ENCODE assay signal across 29 cellular contexts in genomic region chr18:48219429-48220145, GRCh38.
DNase-seq lines count a peak whose midpoint lies in the region; ATAC-seq and TF ChIP-seq lines count a peak whose summit lies in the region.
"Had no signal": no experiment of that assay in that cellular context is flagged by ENCODE, and none has a peak within 500 bp of the region (broad histone marks: within the 10 kb centered on the region; RNA-seq: fewer than 3 reads in every experiment).

No MANE protein-coding gene starts in this region.

- H3K4me1 ChIP-seq in BE2C (peaks cover 6% of the 10 kb centered on the region), GM23338 (ENCODE audit: insufficient read depth) (no peaks in the 10 kb centered on the region)
- H3K4me1 ChIP-seq: ascending aorta, pancreas had no signal

- no peaks in the 10 kb centered on the region for H3K27me3 ChIP-seq in BE2C
- H3K27me3 ChIP-seq in GM23338 (ENCODE audit: insufficient read depth), result no peaks in the 10 kb centered on the region
- H3K27me3 ChIP-seq: ascending aorta, BLaER1, cardiac muscle cell, heart left ventricle, pancreas, suprapubic skin had no signal

- H3K27ac Mint-ChIP-seq in GM23338, result no peak overlapping the region
- H3K27ac Mint-ChIP-seq in brain, result peak overlapping the region in 4 of 5 experiments; percentile 27 to 82 (median 46)
- H3K27ac Mint-ChIP-seq: activated naive CD8-positive, alpha-beta T cell treated with anti-CD3 and anti-CD28 coated beads, Interleukin-2, amount 10 ng/mL, durations not matched to agents 7 days and 5 days; natural killer cell treated with Interleukin-12 subunit alpha and Interleukin-12 subunit beta and Interleukin-15 and Interleukin-18, amount 100 ng/mL, for 72 hours; T-cell had no signal

- H3K4me3 ChIP-seq in BE2C (ENCODE audit: low read depth, low read length), result no peak overlapping the region
- no peak overlapping the region for H3K4me3 ChIP-seq in GM23338
- H3K4me3 ChIP-seq: ascending aorta, BLaER1, cardiac muscle cell, heart left ventricle, pancreas, suprapubic skin had no signal

- H3K36me3 Mint-ChIP-seq in GM23338 (ENCODE audit: low read depth) (no peaks in the 10 kb centered on the region), brain (no peaks in the 10 kb centered on the region)
- H3K36me3 Mint-ChIP-seq: activated naive CD8-positive, alpha-beta T cell treated with anti-CD3 and anti-CD28 coated beads, Interleukin-2, amount 10 ng/mL, durations not matched to agents 7 days and 5 days; natural killer cell treated with Interleukin-12 subunit alpha and Interleukin-12 subunit beta and Interleukin-15 and Interleukin-18, amount 100 ng/mL, for 72 hours; T-cell had no signal

- TF ChIP-seq CTCF in BE2C (IDR thresholded peaks at IDR 0.05; ENCODE audit: low read depth, low read length), result no peak
- peak; percentile 9 to 37; a peak in 2 of 4 replicates for TF ChIP-seq CTCF in GM23338 (conservative IDR thresholded peaks at IDR 0.05; ENCODE audit: low read depth in 2 of 2)
- TF ChIP-seq CTCF in brain (conservative IDR thresholded peaks at IDR 0.05), result no peak

- H3K27me3 Mint-ChIP-seq in GM23338 (ENCODE audit: insufficient read depth, low read depth, poor library complexity), result peaks cover 5% of the 10 kb centered on the region
- peaks cover 7% of the 10 kb centered on the region for H3K27me3 Mint-ChIP-seq in brain

- no peaks in the 10 kb centered on the region for H4K20me1 ChIP-seq in GM23338 (replicated peaks; ENCODE audit: insufficient read depth)
- H4K20me1 ChIP-seq: BLaER1 had no signal

- no peaks in the 10 kb centered on the region for H3F3A ChIP-seq in GM23338 (replicated peaks; ENCODE audit: low read depth)

- no peaks in the 10 kb centered on the region for H3K9me3 Mint-ChIP-seq in GM23338
- no peaks in the 10 kb centered on the region for H3K9me3 Mint-ChIP-seq in brain
- H3K9me3 Mint-ChIP-seq: activated naive CD8-positive, alpha-beta T cell treated with anti-CD3 and anti-CD28 coated beads, Interleukin-2, amount 10 ng/mL, durations not matched to agents 7 days and 5 days; natural killer cell treated with Interleukin-12 subunit alpha and Interleukin-12 subunit beta and Interleukin-15 and Interleukin-18, amount 100 ng/mL, for 72 hours; T-cell had no signal

- peak; percentile 83 for ATAC-seq in GM23338
- ATAC-seq: heart left ventricle; natural killer cell treated with Interleukin-12 subunit alpha and Interleukin-12 subunit beta and Interleukin-15 and Interleukin-18, amount 100 ng/mL, for 72 hours; pancreas; T-cell had no signal

- no peaks in the 10 kb centered on the region for H3K9me2 ChIP-seq in GM23338 (ENCODE audit: insufficient read depth)

- H3K27ac ChIP-seq in GM23338 (ENCODE audit: low read depth), result no peak overlapping the region
- H3K27ac ChIP-seq: ascending aorta, BLaER1, cardiac muscle cell, epithelial cell of prostate, heart left ventricle, pancreas, RWPE1, suprapubic skin had no signal

- no peak overlapping the region for H3K4me3 Mint-ChIP-seq in GM23338
- no peak overlapping the region for H3K4me3 Mint-ChIP-seq in brain
- H3K4me3 Mint-ChIP-seq: activated naive CD8-positive, alpha-beta T cell treated with anti-CD3 and anti-CD28 coated beads, Interleukin-2, amount 10 ng/mL, durations not matched to agents 7 days and 5 days; natural killer cell treated with Interleukin-12 subunit alpha and Interleukin-12 subunit beta and Interleukin-15 and Interleukin-18, amount 100 ng/mL, for 72 hours; T-cell had no signal

- H3K79me2 ChIP-seq in GM23338 (replicated peaks; ENCODE audit: insufficient read depth), result no peaks in the 10 kb centered on the region

- no peak overlapping the region for H2AFZ ChIP-seq in GM23338

- H3K36me3 ChIP-seq in BE2C (no peaks in the 10 kb centered on the region), GM23338 (ENCODE audit: insufficient read depth) (no peaks in the 10 kb centered on the region)
- H3K36me3 ChIP-seq: ascending aorta, BLaER1, cardiac muscle cell, heart left ventricle, pancreas, suprapubic skin had no signal

- H3K4me1 Mint-ChIP-seq in GM23338, result peaks cover 11% of the 10 kb centered on the region; the same call in 2 of the 3 replicates
- H3K4me1 Mint-ChIP-seq in brain, result peaks cover 30% of the 10 kb centered on the region
- H3K4me1 Mint-ChIP-seq: activated naive CD8-positive, alpha-beta T cell treated with anti-CD3 and anti-CD28 coated beads, Interleukin-2, amount 10 ng/mL, durations not matched to agents 7 days and 5 days; T-cell had no signal

- H3K9me3 ChIP-seq in BE2C, result no peaks in the 10 kb centered on the region
- H3K9me3 ChIP-seq: ascending aorta, BLaER1, heart left ventricle, pancreas, suprapubic skin had no signal

- H3K4me2 ChIP-seq in GM23338, result no peak overlapping the region
- H3K4me2 ChIP-seq: BLaER1 had no signal

- DNase-seq in BE2C (peak; percentile 25), GM23338 (ENCODE audit: low spot score) (peak; percentile 21), myocyte (ENCODE audit: low read depth) (peak; percentile 43), germinal center (ENCODE audit: low spot score) (no peak), T1000 (lab: John Stamatoyannopoulos, UW) (no peak), foreskin melanocyte (no peak), NCI-H748 (lab: John Stamatoyannopoulos, UW; ENCODE audit: unreplicated experiment) (no peak)
- DNase-seq: activated CD4-positive, alpha-beta T cell treated with anti-CD3 and anti-CD28 coated beads, Interleukin-2, amount 50 U/mL, for 48 hours; activated gamma-delta T cell treated with Interleukin-2 at 50 U/mL for 16 hours; activated naive CD8-positive, alpha-beta T cell treated with anti-CD3 and anti-CD28 coated beads, Interleukin-2, amount 10 ng/mL, durations not matched to agents 7 days and 5 days; activated T-cell treated with anti-CD3 and anti-CD28 coated beads, Interleukin-2, amount 50 U/mL, for 48 hours; DMS79; heart left ventricle; kidney glomerular epithelial cell; NCI-H187; NCI-H2227 treated with DMSO at 0.1 percent for 48 hours; NCI-H748 treated with DMSO at 0.1 percent for 48 hours; pancreas; small intestine; stimulated activated naive CD4-positive, alpha-beta T cell; T-cell had no signal

TF ChIP-seq in GM23338, 12 proteins besides CTCF, POLR2A, EP300 and RAD21 (continues in another document):
- TF ChIP-seq EZH2phosphoT487 (IDR thresholded peaks at IDR 0.05; ENCODE audit: unreplicated experiment), result no peak
- TF ChIP-seq ZNF331 (CRISPR knock-in tag; IDR thresholded peaks at IDR 0.05; ENCODE audit: low read depth), result no peak
- TF ChIP-seq NANOG (IDR thresholded peaks at IDR 0.05; ENCODE audit: borderline replicate concordance), result no peak
- TF ChIP-seq ZNF114 (CRISPR knock-in tag; IDR thresholded peaks at IDR 0.05), result no peak
- no peak for TF ChIP-seq CREB1 (CRISPR knock-in tag; IDR thresholded peaks at IDR 0.05; ENCODE audit: low read depth)
- TF ChIP-seq EZH2 (IDR thresholded peaks at IDR 0.05; ENCODE audit: low read depth, unreplicated experiment), result no peak

Comparison
In these comparisons a context has a peak if more than half of its experiments do, and no peak if none do; other contexts are left out.
1. DNase-seq: peak in BE2C (single experiment), GM23338 (single experiment) and myocyte (single experiment); none in germinal center (single experiment), T1000 (single experiment), foreskin melanocyte (single experiment) and NCI-H748 (single experiment).
2. CTCF ChIP-seq: peak in GM23338 (2 of 2); none in BE2C (single experiment) and brain (0 of 2).